Comparison of ENCODE assay signal across 21 cellular contexts in the genomic region with DNA sequence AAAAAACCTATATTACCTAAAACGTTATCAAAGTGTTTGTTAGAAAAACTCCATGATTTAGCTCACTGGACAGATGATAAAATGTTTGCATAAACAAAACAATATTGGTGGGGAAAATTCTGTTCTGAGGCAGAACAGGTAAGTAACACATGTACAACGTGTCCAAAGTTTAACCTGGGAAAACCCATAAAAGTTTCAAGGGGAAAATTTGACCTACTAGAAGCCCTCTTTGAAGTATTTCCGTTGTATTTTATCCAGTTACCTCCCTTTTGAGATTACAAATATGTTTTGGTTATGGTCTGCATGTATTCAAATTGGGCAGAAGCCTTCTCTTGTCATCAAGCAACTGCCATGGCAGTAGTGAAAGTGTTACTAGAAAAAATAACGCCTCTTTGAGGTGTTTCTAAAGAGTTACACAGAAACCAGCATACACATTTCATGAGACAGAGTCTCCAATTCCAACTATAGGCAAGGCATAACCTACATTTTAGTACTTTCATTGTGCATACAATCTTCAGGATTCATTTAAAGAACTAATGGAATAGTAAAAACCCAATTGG. TPM values are rescaled to one million over a fixed set of nuclear protein-coding genes. Genes with fewer than 3 reads are reported as not detected.
DNase-seq lines count a peak whose midpoint lies in the region; ATAC-seq and TF ChIP-seq lines count a peak whose summit lies in the region.
"Had no signal": no experiment of that assay in that cellular context is flagged by ENCODE, and none has a peak within 500 bp of the region (broad histone marks: within the 10 kb centered on the region; RNA-seq: fewer than 3 reads in every experiment).

No MANE protein-coding gene starts in this region.

- peak overlapping the region; percentile 18 for H3K4me2 ChIP-seq in OCI-LY3 (ENCODE audit: low read length)

- no peaks in the 10 kb centered on the region for H3K79me2 ChIP-seq in OCI-LY3 (ENCODE audit: low read length)

- no peak overlapping the region for H3K4me3 ChIP-seq in OCI-LY3 (ENCODE audit: low read length)
- no peak overlapping the region for H3K4me3 ChIP-seq in left lung
- H3K4me3 ChIP-seq in spleen, result no peak overlapping the region
- H3K4me3 ChIP-seq: esophagus muscularis mucosa, pancreas had no signal

- H3K27me3 ChIP-seq in OCI-LY3 (ENCODE audit: low read depth, low read length) (no peaks in the 10 kb centered on the region), left lung (no peaks in the 10 kb centered on the region), spleen (replicated peaks in 1 of 7) (no peaks in the 10 kb centered on the region)
- H3K27me3 ChIP-seq: esophagus muscularis mucosa, pancreas had no signal

- TF ChIP-seq CTCF in OCI-LY3 (IDR thresholded peaks at IDR 0.05; ENCODE audit: low read depth, low read length) (no peak), left lung (IDR thresholded peaks at IDR 0.05) (no peak), spleen (IDR thresholded peaks at IDR 0.05 in 8 of 11, conservative IDR thresholded peaks at IDR 0.05 in 3 of 11) (no peak)

- H3K9ac ChIP-seq in OCI-LY3 (ENCODE audit: low read length), result no peak overlapping the region

- peaks cover 30% of the 10 kb centered on the region; the same call in 1 of the 2 replicates for H3K9me3 ChIP-seq in OCI-LY3 (ENCODE audit: insufficient read depth, low read length)
- peaks cover 0 to 14% of the 10 kb centered on the region in 2 donors for H3K9me3 ChIP-seq in left lung
- peaks cover 2 to 22% (median 13%) of the 10 kb centered on the region in 8 donors for H3K9me3 ChIP-seq in spleen
- H3K9me3 ChIP-seq: pancreas had no signal

- ATAC-seq in GM18870 (IDR thresholded peaks at IDR 0.05; ENCODE audit: unreplicated experiment) (peak; percentile 73), GM21515 (IDR thresholded peaks at IDR 0.05; ENCODE audit: unreplicated experiment) (peak; percentile 68), HG02938 (IDR thresholded peaks at IDR 0.05; ENCODE audit: unreplicated experiment) (peak; percentile 85), left lung (no peak)
- ATAC-seq: HCT116, left colon, pancreas had no signal

- no peak for TF ChIP-seq POLR2A in spleen (IDR thresholded peaks at IDR 0.05)

- WGBS in spleen, 5 donors, result 66 to 76% (median 72%) methylated on average over 4 of the region's 4 CpGs

- H3K4me1 ChIP-seq in OCI-LY3 (ENCODE audit: low read length), result peaks cover 23% of the 10 kb centered on the region
- no peaks in the 10 kb centered on the region for H3K4me1 ChIP-seq in left lung
- H3K4me1 ChIP-seq in spleen, result no peaks in the 10 kb centered on the region
- H3K4me1 ChIP-seq: esophagus muscularis mucosa, pancreas had no signal

- peak overlapping the region; percentile 19; the same call in 1 of the 2 replicates for H2AFZ ChIP-seq in OCI-LY3 (ENCODE audit: low read depth, low read length)

- H3K36me3 ChIP-seq in OCI-LY3 (replicated peaks; ENCODE audit: low read depth, low read length) (peaks cover 15% of the 10 kb centered on the region), left lung (no peaks in the 10 kb centered on the region), spleen (no peaks in the 10 kb centered on the region)
- H3K36me3 ChIP-seq: esophagus muscularis mucosa, pancreas had no signal

- no peaks in the 10 kb centered on the region for H4K20me1 ChIP-seq in OCI-LY3 (ENCODE audit: insufficient read depth, low read length)

- DNase-seq in left lung (no peak), spleen (no peak), NCI-H2107 treated with DMSO at 0.1 percent for 48 hours (lab: John Stamatoyannopoulos, UW; ENCODE audit: unreplicated experiment) (no peak), NCI-H82 treated with DMSO at 0.1 percent for 48 hours (lab: John Stamatoyannopoulos, UW; ENCODE audit: unreplicated experiment) (no peak)
- DNase-seq: activated CD4-positive, alpha-beta T cell treated with anti-CD3 and anti-CD28 coated beads, Interleukin-2, amount 50 U/mL, for 48 hours; hippocampal formation; left colon; NCI-H2107; NK-92 treated with Interleukin-12 subunit alpha and Interleukin-12 subunit beta, amount 100 ng/mL, for 24 hours; pancreas; SIG-M5; substantia nigra had no signal

- intact Hi-C loops in left lung (cut with DNase I), result no loop called here
- intact Hi-C loops in spleen (cut with DNase I; ENCODE audit: low total_unique reads), result no loop called here

- H3K27ac ChIP-seq in OCI-LY3 (ENCODE audit: low read length) (peak overlapping the region; percentile 26), left lung (no peak overlapping the region), spleen (no peak overlapping the region)
- H3K27ac ChIP-seq: esophagus muscularis mucosa, pancreas had no signal

RNA-seq across cellular contexts. Expression of a gene that starts 58.0 kb away (rescaled TPM):
- total RNA-seq in left lung (not detected), spleen (not detected)
- polyA plus RNA-seq in spleen, result not detected
- total RNA-seq: esophagus muscularis mucosa, left colon, MCF 10A, mucosa of gallbladder, pancreas had no signal
- polyA plus RNA-seq: CD14-positive monocyte, pancreas had no signal
